Comparison of ENCODE assay signal across 7 cellular contexts in genomic region chr14:19098230-19098629, GRCh38.
DNase-seq lines count a peak whose midpoint lies in the region; ATAC-seq and TF ChIP-seq lines count a peak whose summit lies in the region.
"Not testable (repeated sequence)": the region's sequence is repeated elsewhere in the genome, so short reads cannot be mapped to it uniquely, and the experiment has no call there.

No MANE protein-coding gene starts in this region.

- not testable (repeated sequence) for H3K9me2 ChIP-seq in SK-N-SH

- not testable (repeated sequence) for H3K4me3 ChIP-seq in BE2C (ENCODE audit: low read depth, low read length); lower lobe of right lung; spleen; upper lobe of right lung
- peak overlapping the region in 1 of 2 experiments; percentile 46; a peak in 2 of 4 replicates for H3K4me3 ChIP-seq in SK-N-SH (ENCODE audit: low read depth in 2 of 2, low read length in 1 of 2)

- 63% methylated on average over 19 of the region's 41 CpGs for WGBS in SK-N-SH (ENCODE audit: low lambda C conversion rate)
- 71 to 79% (median 76%) methylated on average over 10 to 21 of the region's 41 CpGs for WGBS in spleen, 5 donors

- H3K9ac ChIP-seq in SK-N-SH = not testable (repeated sequence)

- DNase-seq in BE2C (peak; percentile 13), chondrocyte (ENCODE audit: low spot score) (peak; percentile 91), left ventricle myocardium superior (peak; percentile 2), spleen (peak; percentile 78)
- not testable (repeated sequence) for DNase-seq in SK-N-SH, lower lobe of right lung, upper lobe of right lung

- TF ChIP-seq POLR2A in spleen (IDR thresholded peaks at IDR 0.05) = not testable (repeated sequence)

- not testable (repeated sequence) for H3F3A ChIP-seq in SK-N-SH (replicated peaks; ENCODE audit: insufficient read depth)

- ATAC-seq in left ventricle myocardium superior = not testable (repeated sequence)
- peak; percentile 2 to 20 for ATAC-seq in lower lobe of right lung
- ATAC-seq in upper lobe of right lung = peak; percentile 1

- not testable (repeated sequence) for TF ChIP-seq EP300 in SK-N-SH (IDR thresholded peaks at IDR 0.05; ENCODE audit: borderline replicate concordance in 1 of 2, low read depth in 1 of 2, low read length in 1 of 2)

- H3K36me3 ChIP-seq in BE2C; SK-N-SH (replicated peaks in 1 of 2; ENCODE audit: control insufficient read depth in 1 of 2, insufficient read depth in 2 of 2, low read length in 1 of 2); lower lobe of right lung; spleen; upper lobe of right lung: not testable (repeated sequence)

- not testable (repeated sequence) for H3K9me3 Mint-ChIP-seq in chondrocyte (ENCODE audit: low read depth)

- not testable (repeated sequence) for H3K79me2 ChIP-seq in SK-N-SH (ENCODE audit: insufficient read depth)

- not testable (repeated sequence) for H3K4me1 ChIP-seq in BE2C; SK-N-SH (ENCODE audit: control insufficient read depth in 1 of 2, insufficient read depth in 2 of 2, low read depth in 1 of 2, low read length in 1 of 2); lower lobe of right lung; spleen; upper lobe of right lung

- H3K4me2 ChIP-seq in SK-N-SH = peak overlapping the region; percentile 83

- POLR2A ChIA-PET in SK-N-SH (lab: Yijun Ruan, JAX) = not testable (repeated sequence)

- H4K20me1 ChIP-seq in SK-N-SH (ENCODE audit: insufficient read depth) = peaks cover 20% of the 10 kb centered on the region

- intact Hi-C loops in left ventricle myocardium superior (cut with micrococcal nuclease); lower lobe of right lung (cut with DNase I); spleen (cut with DNase I; ENCODE audit: low total_unique reads); upper lobe of right lung (cut with DNase I): not testable (repeated sequence)

- TF ChIP-seq CTCF in BE2C (IDR thresholded peaks at IDR 0.05; ENCODE audit: low read depth, low read length); SK-N-SH (IDR thresholded peaks at IDR 0.05); chondrocyte (IDR thresholded peaks at IDR 0.05); lower lobe of right lung (IDR thresholded peaks at IDR 0.05); spleen (IDR thresholded peaks at IDR 0.05 in 8 of 11, conservative IDR thresholded peaks at IDR 0.05 in 3 of 11); upper lobe of right lung (IDR thresholded peaks at IDR 0.05): not testable (repeated sequence)

- not testable (repeated sequence) for H3K27ac ChIP-seq in SK-N-SH (ENCODE audit: low read depth in 2 of 2, low read length in 1 of 2); lower lobe of right lung; spleen; upper lobe of right lung

- not testable (repeated sequence) for H2AFZ ChIP-seq in SK-N-SH (ENCODE audit: low read depth)

- not testable (repeated sequence) for H3K27ac Mint-ChIP-seq in chondrocyte (ENCODE audit: unreplicated experiment)

- H3K4me3 Mint-ChIP-seq in chondrocyte (ENCODE audit: unreplicated experiment) = not testable (repeated sequence)

- not testable (repeated sequence) for TF ChIP-seq RAD21 in SK-N-SH (IDR thresholded peaks at IDR 0.05; ENCODE audit: low read length)

- CTCF ChIA-PET in SK-N-SH (lab: Yijun Ruan, JAX) = not testable (repeated sequence)

- H3K9me3 ChIP-seq in BE2C, SK-N-SH, lower lobe of right lung, upper lobe of right lung: not testable (repeated sequence)
- H3K9me3 ChIP-seq in spleen = peaks cover 0 to 27% (median 11%) of the 10 kb centered on the region in 8 donors

- not testable (repeated sequence) for H3K4me1 Mint-ChIP-seq in chondrocyte (ENCODE audit: low read depth)

- not testable (repeated sequence) for H3K36me3 Mint-ChIP-seq in chondrocyte (ENCODE audit: low read depth)

- not testable (repeated sequence) for H3K27me3 Mint-ChIP-seq in chondrocyte (ENCODE audit: low read depth)

- H3K27me3 ChIP-seq in BE2C; SK-N-SH (ENCODE audit: insufficient read depth); lower lobe of right lung (ENCODE audit: low read depth); spleen (replicated peaks in 1 of 7); upper lobe of right lung: not testable (repeated sequence)
